Comparison of ENCODE assay signal across 1 cellular context in the genomic region with DNA sequence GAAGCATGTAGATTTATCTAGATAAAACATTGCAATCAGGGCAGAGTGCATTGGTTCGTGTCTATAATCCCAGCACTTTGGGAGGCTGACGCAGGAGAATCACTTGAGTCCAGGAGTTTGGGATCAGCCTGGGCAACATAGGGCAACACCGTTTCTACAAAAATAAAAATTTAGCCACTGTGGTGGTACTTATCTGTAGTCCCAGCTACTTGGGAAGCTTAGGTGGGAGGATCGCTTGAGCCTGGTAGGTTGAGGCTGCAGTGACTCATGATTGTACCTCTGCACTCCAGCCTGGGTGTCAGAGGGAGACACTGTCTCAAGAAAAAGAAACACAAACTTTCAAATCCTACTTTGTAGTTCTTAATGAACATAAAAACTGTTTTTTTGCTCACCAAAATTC.
TF ChIP-seq lines count a peak whose summit lies in the region.

No MANE protein-coding gene starts in this region.

TF ChIP-seq in K562, 482 proteins besides CTCF, POLR2A, EP300 and RAD21 (continued from another document and continues in another):
- TF ChIP-seq RBBP5 (IDR thresholded peaks at IDR 0.05; ENCODE audit: borderline replicate concordance, insufficient read depth, low read length, poor library complexity, severe bottlenecking) (no peak), ILK (tag; IDR thresholded peaks at IDR 0.05; ENCODE audit: borderline replicate concordance, low read depth) (no peak), NEUROD1 (IDR thresholded peaks at IDR 0.05; ENCODE audit: borderline replicate concordance, low read depth, low read length, partially characterized antibody) (peak; percentile 56), SMARCA5 (IDR thresholded peaks at IDR 0.05) (peak; percentile 53; the same call in 1 of the 2 replicates), ZNF146 (CRISPR knock-in tag; IDR thresholded peaks at IDR 0.05; ENCODE audit: unreplicated experiment) (no peak), SMARCC2 (IDR thresholded peaks at IDR 0.05; ENCODE audit: low read depth) (peak; percentile 78; the same call in 1 of the 2 replicates), FOXJ2 (tag; IDR thresholded peaks at IDR 0.05) (no peak), KAT2B (IDR thresholded peaks at IDR 0.05; ENCODE audit: low read depth, low read length) (no peak), ZNF586 (CRISPR knock-in tag; conservative IDR thresholded peaks at IDR 0.05) (no peak), ZNF239 (CRISPR knock-in tag; IDR thresholded peaks at IDR 0.05) (no peak), POLR2G (IDR thresholded peaks at IDR 0.05; ENCODE audit: low read depth, low read length) (no peak), CBFA2T3 (IDR thresholded peaks at IDR 0.05) (peak; percentile 79), ZNF224 (CRISPR knock-in tag; IDR thresholded peaks at IDR 0.05) (no peak), CREBBP (IDR thresholded peaks at IDR 0.05; ENCODE audit: low read depth, low read length) (no peak), TAF1 (IDR thresholded peaks at IDR 0.05; ENCODE audit: control insufficient read depth, extremely low read depth, insufficient read depth, low read length, severe bottlenecking) (no peak), ETV1 (tag; conservative IDR thresholded peaks at IDR 0.05; ENCODE audit: low read depth) (no peak), ZBTB8A (IDR thresholded peaks at IDR 0.05; ENCODE audit: partially characterized antibody) (no peak)
- TF ChIP-seq, protein P1, sequence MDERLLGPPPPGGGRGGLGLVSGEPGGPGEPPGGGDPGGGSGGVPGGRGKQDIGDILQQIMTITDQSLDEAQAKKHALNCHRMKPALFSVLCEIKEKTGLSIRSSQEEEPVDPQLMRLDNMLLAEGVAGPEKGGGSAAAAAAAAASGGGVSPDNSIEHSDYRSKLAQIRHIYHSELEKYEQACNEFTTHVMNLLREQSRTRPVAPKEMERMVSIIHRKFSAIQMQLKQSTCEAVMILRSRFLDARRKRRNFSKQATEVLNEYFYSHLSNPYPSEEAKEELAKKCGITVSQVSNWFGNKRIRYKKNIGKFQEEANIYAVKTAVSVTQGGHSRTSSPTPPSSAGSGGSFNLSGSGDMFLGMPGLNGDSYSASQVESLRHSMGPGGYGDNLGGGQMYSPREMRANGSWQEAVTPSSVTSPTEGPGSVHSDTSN (CRISPR knock-in tag; IDR thresholded peaks at IDR 0.05; ENCODE audit: low read depth) = no peak
- TF ChIP-seq, protein P1 (tag; conservative IDR thresholded peaks at IDR 0.05; ENCODE audit: low read depth) = no peak
- TF ChIP-seq, protein P2, sequence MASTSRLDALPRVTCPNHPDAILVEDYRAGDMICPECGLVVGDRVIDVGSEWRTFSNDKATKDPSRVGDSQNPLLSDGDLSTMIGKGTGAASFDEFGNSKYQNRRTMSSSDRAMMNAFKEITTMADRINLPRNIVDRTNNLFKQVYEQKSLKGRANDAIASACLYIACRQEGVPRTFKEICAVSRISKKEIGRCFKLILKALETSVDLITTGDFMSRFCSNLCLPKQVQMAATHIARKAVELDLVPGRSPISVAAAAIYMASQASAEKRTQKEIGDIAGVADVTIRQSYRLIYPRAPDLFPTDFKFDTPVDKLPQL (IDR thresholded peaks at IDR 0.05; ENCODE audit: extremely low read depth, insufficient read length) = no peak
- TF ChIP-seq, protein P3, sequence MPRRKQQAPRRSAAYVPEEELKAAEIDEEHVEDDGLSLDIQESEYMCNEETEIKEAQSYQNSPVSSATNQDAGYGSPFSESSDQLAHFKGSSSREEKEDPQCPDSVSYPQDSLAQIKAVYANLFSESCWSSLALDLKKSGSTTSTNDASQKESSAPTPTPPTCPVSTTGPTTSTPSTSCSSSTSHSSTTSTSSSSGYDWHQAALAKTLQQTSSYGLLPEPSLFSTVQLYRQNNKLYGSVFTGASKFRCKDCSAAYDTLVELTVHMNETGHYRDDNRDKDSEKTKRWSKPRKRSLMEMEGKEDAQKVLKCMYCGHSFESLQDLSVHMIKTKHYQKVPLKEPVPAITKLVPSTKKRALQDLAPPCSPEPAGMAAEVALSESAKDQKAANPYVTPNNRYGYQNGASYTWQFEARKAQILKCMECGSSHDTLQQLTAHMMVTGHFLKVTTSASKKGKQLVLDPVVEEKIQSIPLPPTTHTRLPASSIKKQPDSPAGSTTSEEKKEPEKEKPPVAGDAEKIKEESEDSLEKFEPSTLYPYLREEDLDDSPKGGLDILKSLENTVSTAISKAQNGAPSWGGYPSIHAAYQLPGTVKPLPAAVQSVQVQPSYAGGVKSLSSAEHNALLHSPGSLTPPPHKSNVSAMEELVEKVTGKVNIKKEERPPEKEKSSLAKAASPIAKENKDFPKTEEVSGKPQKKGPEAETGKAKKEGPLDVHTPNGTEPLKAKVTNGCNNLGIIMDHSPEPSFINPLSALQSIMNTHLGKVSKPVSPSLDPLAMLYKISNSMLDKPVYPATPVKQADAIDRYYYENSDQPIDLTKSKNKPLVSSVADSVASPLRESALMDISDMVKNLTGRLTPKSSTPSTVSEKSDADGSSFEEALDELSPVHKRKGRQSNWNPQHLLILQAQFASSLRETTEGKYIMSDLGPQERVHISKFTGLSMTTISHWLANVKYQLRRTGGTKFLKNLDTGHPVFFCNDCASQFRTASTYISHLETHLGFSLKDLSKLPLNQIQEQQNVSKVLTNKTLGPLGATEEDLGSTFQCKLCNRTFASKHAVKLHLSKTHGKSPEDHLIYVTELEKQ (CRISPR knock-in tag; IDR thresholded peaks at IDR 0.05) = no peak
- TF ChIP-seq, protein P4, sequence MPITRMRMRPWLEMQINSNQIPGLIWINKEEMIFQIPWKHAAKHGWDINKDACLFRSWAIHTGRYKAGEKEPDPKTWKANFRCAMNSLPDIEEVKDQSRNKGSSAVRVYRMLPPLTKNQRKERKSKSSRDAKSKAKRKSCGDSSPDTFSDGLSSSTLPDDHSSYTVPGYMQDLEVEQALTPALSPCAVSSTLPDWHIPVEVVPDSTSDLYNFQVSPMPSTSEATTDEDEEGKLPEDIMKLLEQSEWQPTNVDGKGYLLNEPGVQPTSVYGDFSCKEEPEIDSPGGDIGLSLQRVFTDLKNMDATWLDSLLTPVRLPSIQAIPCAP (CRISPR knock-in tag; IDR thresholded peaks at IDR 0.05; ENCODE audit: borderline replicate concordance) = no peak
- TF ChIP-seq, protein P5, sequence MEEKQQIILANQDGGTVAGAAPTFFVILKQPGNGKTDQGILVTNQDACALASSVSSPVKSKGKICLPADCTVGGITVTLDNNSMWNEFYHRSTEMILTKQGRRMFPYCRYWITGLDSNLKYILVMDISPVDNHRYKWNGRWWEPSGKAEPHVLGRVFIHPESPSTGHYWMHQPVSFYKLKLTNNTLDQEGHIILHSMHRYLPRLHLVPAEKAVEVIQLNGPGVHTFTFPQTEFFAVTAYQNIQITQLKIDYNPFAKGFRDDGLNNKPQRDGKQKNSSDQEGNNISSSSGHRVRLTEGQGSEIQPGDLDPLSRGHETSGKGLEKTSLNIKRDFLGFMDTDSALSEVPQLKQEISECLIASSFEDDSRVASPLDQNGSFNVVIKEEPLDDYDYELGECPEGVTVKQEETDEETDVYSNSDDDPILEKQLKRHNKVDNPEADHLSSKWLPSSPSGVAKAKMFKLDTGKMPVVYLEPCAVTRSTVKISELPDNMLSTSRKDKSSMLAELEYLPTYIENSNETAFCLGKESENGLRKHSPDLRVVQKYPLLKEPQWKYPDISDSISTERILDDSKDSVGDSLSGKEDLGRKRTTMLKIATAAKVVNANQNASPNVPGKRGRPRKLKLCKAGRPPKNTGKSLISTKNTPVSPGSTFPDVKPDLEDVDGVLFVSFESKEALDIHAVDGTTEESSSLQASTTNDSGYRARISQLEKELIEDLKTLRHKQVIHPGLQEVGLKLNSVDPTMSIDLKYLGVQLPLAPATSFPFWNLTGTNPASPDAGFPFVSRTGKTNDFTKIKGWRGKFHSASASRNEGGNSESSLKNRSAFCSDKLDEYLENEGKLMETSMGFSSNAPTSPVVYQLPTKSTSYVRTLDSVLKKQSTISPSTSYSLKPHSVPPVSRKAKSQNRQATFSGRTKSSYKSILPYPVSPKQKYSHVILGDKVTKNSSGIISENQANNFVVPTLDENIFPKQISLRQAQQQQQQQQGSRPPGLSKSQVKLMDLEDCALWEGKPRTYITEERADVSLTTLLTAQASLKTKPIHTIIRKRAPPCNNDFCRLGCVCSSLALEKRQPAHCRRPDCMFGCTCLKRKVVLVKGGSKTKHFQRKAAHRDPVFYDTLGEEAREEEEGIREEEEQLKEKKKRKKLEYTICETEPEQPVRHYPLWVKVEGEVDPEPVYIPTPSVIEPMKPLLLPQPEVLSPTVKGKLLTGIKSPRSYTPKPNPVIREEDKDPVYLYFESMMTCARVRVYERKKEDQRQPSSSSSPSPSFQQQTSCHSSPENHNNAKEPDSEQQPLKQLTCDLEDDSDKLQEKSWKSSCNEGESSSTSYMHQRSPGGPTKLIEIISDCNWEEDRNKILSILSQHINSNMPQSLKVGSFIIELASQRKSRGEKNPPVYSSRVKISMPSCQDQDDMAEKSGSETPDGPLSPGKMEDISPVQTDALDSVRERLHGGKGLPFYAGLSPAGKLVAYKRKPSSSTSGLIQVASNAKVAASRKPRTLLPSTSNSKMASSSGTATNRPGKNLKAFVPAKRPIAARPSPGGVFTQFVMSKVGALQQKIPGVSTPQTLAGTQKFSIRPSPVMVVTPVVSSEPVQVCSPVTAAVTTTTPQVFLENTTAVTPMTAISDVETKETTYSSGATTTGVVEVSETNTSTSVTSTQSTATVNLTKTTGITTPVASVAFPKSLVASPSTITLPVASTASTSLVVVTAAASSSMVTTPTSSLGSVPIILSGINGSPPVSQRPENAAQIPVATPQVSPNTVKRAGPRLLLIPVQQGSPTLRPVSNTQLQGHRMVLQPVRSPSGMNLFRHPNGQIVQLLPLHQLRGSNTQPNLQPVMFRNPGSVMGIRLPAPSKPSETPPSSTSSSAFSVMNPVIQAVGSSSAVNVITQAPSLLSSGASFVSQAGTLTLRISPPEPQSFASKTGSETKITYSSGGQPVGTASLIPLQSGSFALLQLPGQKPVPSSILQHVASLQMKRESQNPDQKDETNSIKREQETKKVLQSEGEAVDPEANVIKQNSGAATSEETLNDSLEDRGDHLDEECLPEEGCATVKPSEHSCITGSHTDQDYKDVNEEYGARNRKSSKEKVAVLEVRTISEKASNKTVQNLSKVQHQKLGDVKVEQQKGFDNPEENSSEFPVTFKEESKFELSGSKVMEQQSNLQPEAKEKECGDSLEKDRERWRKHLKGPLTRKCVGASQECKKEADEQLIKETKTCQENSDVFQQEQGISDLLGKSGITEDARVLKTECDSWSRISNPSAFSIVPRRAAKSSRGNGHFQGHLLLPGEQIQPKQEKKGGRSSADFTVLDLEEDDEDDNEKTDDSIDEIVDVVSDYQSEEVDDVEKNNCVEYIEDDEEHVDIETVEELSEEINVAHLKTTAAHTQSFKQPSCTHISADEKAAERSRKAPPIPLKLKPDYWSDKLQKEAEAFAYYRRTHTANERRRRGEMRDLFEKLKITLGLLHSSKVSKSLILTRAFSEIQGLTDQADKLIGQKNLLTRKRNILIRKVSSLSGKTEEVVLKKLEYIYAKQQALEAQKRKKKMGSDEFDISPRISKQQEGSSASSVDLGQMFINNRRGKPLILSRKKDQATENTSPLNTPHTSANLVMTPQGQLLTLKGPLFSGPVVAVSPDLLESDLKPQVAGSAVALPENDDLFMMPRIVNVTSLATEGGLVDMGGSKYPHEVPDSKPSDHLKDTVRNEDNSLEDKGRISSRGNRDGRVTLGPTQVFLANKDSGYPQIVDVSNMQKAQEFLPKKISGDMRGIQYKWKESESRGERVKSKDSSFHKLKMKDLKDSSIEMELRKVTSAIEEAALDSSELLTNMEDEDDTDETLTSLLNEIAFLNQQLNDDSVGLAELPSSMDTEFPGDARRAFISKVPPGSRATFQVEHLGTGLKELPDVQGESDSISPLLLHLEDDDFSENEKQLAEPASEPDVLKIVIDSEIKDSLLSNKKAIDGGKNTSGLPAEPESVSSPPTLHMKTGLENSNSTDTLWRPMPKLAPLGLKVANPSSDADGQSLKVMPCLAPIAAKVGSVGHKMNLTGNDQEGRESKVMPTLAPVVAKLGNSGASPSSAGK (IDR thresholded peaks at IDR 0.05) = no peak
- TF ChIP-seq, protein P6, sequence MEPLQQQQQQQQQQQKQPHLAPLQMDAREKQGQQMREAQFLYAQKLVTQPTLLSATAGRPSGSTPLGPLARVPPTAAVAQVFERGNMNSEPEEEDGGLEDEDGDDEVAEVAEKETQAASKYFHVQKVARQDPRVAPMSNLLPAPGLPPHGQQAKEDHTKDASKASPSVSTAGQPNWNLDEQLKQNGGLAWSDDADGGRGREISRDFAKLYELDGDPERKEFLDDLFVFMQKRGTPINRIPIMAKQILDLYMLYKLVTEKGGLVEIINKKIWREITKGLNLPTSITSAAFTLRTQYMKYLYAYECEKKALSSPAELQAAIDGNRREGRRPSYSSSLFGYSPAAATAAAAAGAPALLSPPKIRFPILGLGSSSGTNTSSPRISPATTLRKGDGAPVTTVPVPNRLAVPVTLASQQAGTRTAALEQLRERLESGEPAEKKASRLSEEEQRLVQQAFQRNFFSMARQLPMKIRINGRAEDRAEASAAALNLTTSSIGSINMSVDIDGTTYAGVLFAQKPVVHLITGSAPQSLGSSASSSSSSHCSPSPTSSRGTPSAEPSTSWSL (CRISPR knock-in tag; IDR thresholded peaks at IDR 0.05; ENCODE audit: borderline replicate concordance) = no peak
- TF ChIP-seq, protein P7, sequence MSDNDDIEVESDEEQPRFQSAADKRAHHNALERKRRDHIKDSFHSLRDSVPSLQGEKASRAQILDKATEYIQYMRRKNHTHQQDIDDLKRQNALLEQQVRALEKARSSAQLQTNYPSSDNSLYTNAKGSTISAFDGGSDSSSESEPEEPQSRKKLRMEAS (CRISPR knock-in tag; IDR thresholded peaks at IDR 0.05) = no peak
